In the genomic region with DNA sequence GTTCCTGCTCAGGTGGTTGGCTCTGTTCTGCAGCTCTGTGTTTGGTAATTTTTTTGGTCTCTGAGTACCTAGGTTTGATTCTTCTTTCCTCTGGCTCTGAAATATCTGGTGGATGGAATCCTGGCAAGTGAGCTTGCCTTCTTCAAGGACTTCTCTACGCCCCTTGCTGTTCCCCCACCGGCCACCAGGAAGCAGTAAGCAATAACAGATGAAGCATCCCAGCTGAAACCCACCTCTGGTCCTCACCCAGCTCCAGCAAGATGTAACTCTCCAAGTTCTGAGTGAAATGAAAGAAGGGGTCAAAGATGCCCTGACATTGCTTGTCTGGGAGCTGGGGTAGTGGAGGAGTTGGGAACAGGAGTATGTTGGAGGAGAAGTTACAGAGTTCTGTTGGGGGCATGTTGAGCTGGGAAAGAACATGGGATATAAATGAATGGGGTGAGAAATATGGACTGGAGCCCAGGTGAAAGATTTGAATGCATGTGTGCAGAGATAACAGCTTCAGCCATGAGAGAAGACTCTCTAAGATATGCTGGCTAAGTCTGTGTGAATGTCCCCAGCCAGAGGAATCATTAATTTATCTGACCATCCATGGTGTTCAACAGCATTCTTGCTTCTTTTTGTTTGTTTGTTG, we compare ENCODE assay signal across 9 cellular contexts. TPM values are rescaled to one million over a fixed set of nuclear protein-coding genes. Genes with fewer than 3 reads are reported as not detected.
DNase-seq lines count a peak whose midpoint lies in the region; ATAC-seq, FAIRE-seq and TF ChIP-seq lines count a peak whose summit lies in the region.
"Had no signal": no experiment of that assay in that cellular context is flagged by ENCODE, and none has a peak within 500 bp of the region (broad histone marks: within the 10 kb centered on the region; RNA-seq: fewer than 3 reads in every experiment).

No MANE protein-coding gene starts in this region.

- no peak overlapping the region for H2AFZ ChIP-seq in PC-9
- H2AFZ ChIP-seq in K562 (ENCODE audit: low read depth, low read length) = no peak overlapping the region
- no peak overlapping the region for H2AFZ ChIP-seq in mesenchymal stem cell (ENCODE audit: low read depth, low read length)

- no peak overlapping the region for H3K23ac ChIP-seq in mesenchymal stem cell (ENCODE audit: low read length in 2 of 2)

- no peak overlapping the region for H3K4me3 ChIP-seq in AG04450 (ENCODE audit: low read depth, low read length)
- no peak overlapping the region for H3K4me3 ChIP-seq in PC-9
- no peak overlapping the region for H3K4me3 ChIP-seq in K562
- no peak overlapping the region for H3K4me3 ChIP-seq in mesenchymal stem cell (ENCODE audit: insufficient read depth in 1 of 2, low read depth in 1 of 2, low read length in 2 of 2)
- no peak overlapping the region for H3K4me3 ChIP-seq in effector memory CD4-positive, alpha-beta T cell (ENCODE audit: insufficient read depth, low read depth, low read length, poor library complexity, severe bottlenecking)

- no peaks in the 10 kb centered on the region for H3K79me1 ChIP-seq in mesenchymal stem cell (replicated peaks; ENCODE audit: low read length, poor library complexity, severe bottlenecking)

- FAIRE-seq in K562 (lab: Jason Lieb, UNC) = peak; percentile 67

- POLR2A ChIA-PET in AG04450 (lab: Yijun Ruan, JAX) = no interaction called here
- POLR2A ChIA-PET in PC-9 (lab: Charles Lee; ENCODE audit: unreplicated experiment) = no interaction called here
- POLR2A ChIA-PET in K562 (lab: Yijun Ruan, JAX) = interaction anchor here (0.6 to 3.1 kb wide), 8 partner anchors 12 to 1012 kb away, joined by 3 to 18 read pairs (median 3); a partner anchor contains a TSS

- H3K4me1 ChIP-seq in PC-9 (replicated peaks; ENCODE audit: insufficient read depth) (no peaks in the 10 kb centered on the region), K562 (replicated peaks in 1 of 2; ENCODE audit: control insufficient read depth in 2 of 2, insufficient read depth in 2 of 2, low read length in 2 of 2) (no peaks in the 10 kb centered on the region), mesenchymal stem cell (ENCODE audit: control insufficient read depth, insufficient read depth, low read depth, low read length) (no peaks in the 10 kb centered on the region)
- H3K4me1 ChIP-seq in effector memory CD4-positive, alpha-beta T cell (ENCODE audit: control insufficient read depth, insufficient read depth, low read length, poor library complexity, severe bottlenecking) = no peaks in the 10 kb centered on the region

- no peak overlapping the region for H4K8ac ChIP-seq in mesenchymal stem cell (ENCODE audit: low read length)

- H3F3A ChIP-seq in PC-9 (ENCODE audit: insufficient read depth, low read depth) = no peaks in the 10 kb centered on the region

- no peak overlapping the region for H3K14ac ChIP-seq in mesenchymal stem cell (ENCODE audit: low read length in 2 of 2)

- no TSS peak for BruUV-seq in PC-9 (replicated peaks; lab: Mats Ljungman, UMichigan)
- no TSS peak for BruUV-seq in K562 (replicated peaks; lab: Mats Ljungman, UMichigan)

- no peak overlapping the region for H3K4me2 ChIP-seq in PC-9
- H3K4me2 ChIP-seq in K562 (ENCODE audit: insufficient read depth, low read length) = no peak overlapping the region
- no peak overlapping the region for H3K4me2 ChIP-seq in mesenchymal stem cell (ENCODE audit: low read length, poor library complexity, severe bottlenecking)

- no peak overlapping the region for H2AK5ac ChIP-seq in mesenchymal stem cell (ENCODE audit: low read length, severe bottlenecking)

- H2BK12ac ChIP-seq in mesenchymal stem cell (ENCODE audit: low read length in 2 of 2) = no peak overlapping the region

- peak; percentile 85 to 93 for TF ChIP-seq RAD21 in K562 (CRISPR knock-in tag; conservative IDR thresholded peaks at IDR 0.05 in 1 of 2, IDR thresholded peaks at IDR 0.05 in 1 of 2)

- H2BK120ac ChIP-seq in mesenchymal stem cell (ENCODE audit: low read depth, low read length) = no peak overlapping the region

- in situ Hi-C loops in GM13976 (cut with MboI; ENCODE audit: low sequenced_read_pairs, unreplicated experiment) (loop anchor here (10.0 kb wide), 1 partner anchor 308 kb away; no protein-coding TSS in a partner anchor), K562 (cut with MboI) (loop anchor here (5.0 to 10.0 kb wide), 2 partner anchors 168 to 310 kb away; no protein-coding TSS in a partner anchor)

- intact Hi-C loops in PC-9 (cut with micrococcal nuclease; ENCODE audit: unreplicated experiment) = no loop called here
- intact Hi-C loops in K562 (cut with micrococcal nuclease) = loop anchor here (1.0 to 5.0 kb wide), 4 partner anchors 105 to 313 kb away; no protein-coding TSS in a partner anchor

- H4K20me1 ChIP-seq in PC-9 (ENCODE audit: insufficient read depth) (no peaks in the 10 kb centered on the region), K562 (replicated peaks; ENCODE audit: control insufficient read depth, insufficient read depth, low read length) (no peaks in the 10 kb centered on the region)

- TF ChIP-seq POLR2A in K562 (conservative IDR thresholded peaks at IDR 0.05) = no peak

- H4K91ac ChIP-seq in mesenchymal stem cell (ENCODE audit: low read length) = no peak overlapping the region

- H3K9me3 ChIP-seq in AG04450 (ENCODE audit: control insufficient read depth, insufficient read depth, low read length) (no peaks in the 10 kb centered on the region), PC-9 (ENCODE audit: insufficient read depth, low read depth) (no peaks in the 10 kb centered on the region), K562 (replicated peaks; ENCODE audit: control insufficient read depth, insufficient read depth, low read depth, low read length) (no peaks in the 10 kb centered on the region), mesenchymal stem cell (ENCODE audit: control insufficient read depth, low read length) (no peaks in the 10 kb centered on the region)
- H3K9me3 ChIP-seq in effector memory CD4-positive, alpha-beta T cell (ENCODE audit: control insufficient read depth, low read length) = no peaks in the 10 kb centered on the region

- no peak overlapping the region for H3K9ac ChIP-seq in K562 (ENCODE audit: insufficient read depth in 1 of 2, low read depth in 2 of 2, low read length in 2 of 2)
- H3K9ac ChIP-seq in mesenchymal stem cell (ENCODE audit: low read length) = no peak overlapping the region

- DNase-seq in AG04450 (ENCODE audit: low read depth, low spot score) (no peak), GM13976 (ENCODE audit: low spot score) (no peak), PC-9 (no peak), K562 (ENCODE audit: extremely low read depth in 1 of 4, low spot score in 3 of 4) (peak; percentile 52 to 70 (median 58)), mesenchymal stem cell (peak; percentile 11)
- no peak for DNase-seq in effector CD4-positive, alpha-beta T cell
- no peak for DNase-seq in effector memory CD4-positive, alpha-beta T cell

- H3K27ac ChIP-seq in AG04450 (ENCODE audit: low read depth, low read length) = no peak overlapping the region
- H3K27ac ChIP-seq in PC-9 = no peak overlapping the region
- H3K27ac ChIP-seq in K562 (ENCODE audit: extremely low read depth, low read depth, low read length) = no peak overlapping the region
- H3K27ac ChIP-seq in mesenchymal stem cell (ENCODE audit: low read length, poor library complexity, severe bottlenecking) = no peak overlapping the region
- H3K27ac ChIP-seq in effector memory CD4-positive, alpha-beta T cell (ENCODE audit: insufficient read depth, low read length, poor library complexity, severe bottlenecking) = no peak overlapping the region

- TF ChIP-seq CTCF in AG04450 (IDR thresholded peaks at IDR 0.05; ENCODE audit: low read depth, low read length) (peak; percentile 63), GM13976 (IDR thresholded peaks at IDR 0.05; ENCODE audit: borderline replicate concordance, control extremely low read depth, extremely low read depth, insufficient read depth, missing control alignments) (peak; percentile 42), PC-9 (conservative IDR thresholded peaks at IDR 0.05) (peak; percentile 59), K562 (IDR thresholded peaks at IDR 0.05 in 2 of 3, conservative IDR thresholded peaks at IDR 0.05 in 1 of 3; ENCODE audit: insufficient read depth in 2 of 3, low read depth in 1 of 3, low read length in 3 of 3) (peak; percentile 82 to 91 (median 88))

- WGBS in K562 (ENCODE audit: insufficient coverage, low coverage, missing lambda C conversion rate) = 0% methylated on average over 2 of the region's 2 CpGs
- WGBS in mesenchymal stem cell = no CpG with 5 or more reads among the region's 2 CpGs

- no peaks in the 10 kb centered on the region for H3K36me3 ChIP-seq in PC-9 (ENCODE audit: low read depth)
- no peaks in the 10 kb centered on the region for H3K36me3 ChIP-seq in K562 (ENCODE audit: control insufficient read depth, insufficient read depth, low read length)
- no peaks in the 10 kb centered on the region for H3K36me3 ChIP-seq in mesenchymal stem cell (ENCODE audit: control insufficient read depth in 1 of 2, insufficient read depth in 2 of 2, low read depth in 1 of 2, low read length in 2 of 2)
- no peaks in the 10 kb centered on the region for H3K36me3 ChIP-seq in effector memory CD4-positive, alpha-beta T cell (ENCODE audit: control insufficient read depth, insufficient read depth, low read length)

- H2BK5ac ChIP-seq in mesenchymal stem cell (ENCODE audit: low read depth, low read length, poor library complexity, severe bottlenecking) = no peak overlapping the region

- no peak overlapping the region for H2BK15ac ChIP-seq in mesenchymal stem cell (ENCODE audit: low read depth, poor library complexity, severe bottlenecking)

- ATAC-seq in K562 (peak; percentile 89), GM18861 (IDR thresholded peaks at IDR 0.05; ENCODE audit: unreplicated experiment) (no peak)

- H3K79me2 ChIP-seq in PC-9 (ENCODE audit: low read depth) (no peaks in the 10 kb centered on the region), K562 (ENCODE audit: control insufficient read depth, insufficient read depth, low read length) (no peaks in the 10 kb centered on the region)

- no peaks in the 10 kb centered on the region for H3K9me2 ChIP-seq in PC-9 (ENCODE audit: insufficient read depth)

- H3K18ac ChIP-seq in mesenchymal stem cell (ENCODE audit: low read depth in 1 of 2, low read length in 2 of 2) = no peak overlapping the region

- no peak for TF ChIP-seq EP300 in K562 (IDR thresholded peaks at IDR 0.05; ENCODE audit: low read length)

- no peak overlapping the region for H3K4ac ChIP-seq in mesenchymal stem cell (ENCODE audit: low read depth in 1 of 2, low read length in 2 of 2)

- CTCF ChIA-PET in AG04450 (lab: Charles Lee) (interaction anchor here (0.6 to 2.4 kb wide), 9 partner anchors 15 to 313 kb away, joined by 3 to 21 read pairs (median 4); no protein-coding TSS in a partner anchor), PC-9 (lab: Charles Lee) (interaction anchor here (0.6 kb wide), 1 partner anchor 283 kb away, joined by 11 read pairs; no protein-coding TSS in a partner anchor), K562 (lab: Yijun Ruan, JAX; ENCODE audit: low intra/inter-chr PET ratio) (interaction anchor here (1.7 to 2.7 kb wide), 2 partner anchors 105 to 313 kb away, joined by 7 to 11 read pairs; no protein-coding TSS in a partner anchor)

- H3K27me3 ChIP-seq in AG04450 (ENCODE audit: control insufficient read depth, insufficient read depth, low read length) (no peaks in the 10 kb centered on the region), PC-9 (ENCODE audit: insufficient read depth, low read depth) (peaks cover 70% of the 10 kb centered on the region), K562 (ENCODE audit: control insufficient read depth in 2 of 2, insufficient read depth in 2 of 2, low read length in 2 of 2) (peaks cover 32 to 34% of the 10 kb centered on the region in 2 experiments), mesenchymal stem cell (ENCODE audit: control insufficient read depth in 1 of 2, insufficient read depth in 1 of 2, low read length in 2 of 2) (peaks cover 14 to 67% of the 10 kb centered on the region in 2 experiments)
- H3K27me3 ChIP-seq in effector memory CD4-positive, alpha-beta T cell (replicated peaks; ENCODE audit: control insufficient read depth, insufficient read depth, low read length, poor library complexity, severe bottlenecking) = no peaks in the 10 kb centered on the region

- no peaks in the 10 kb centered on the region for H3K9me1 ChIP-seq in K562 (ENCODE audit: control insufficient read depth, insufficient read depth, low read length)

RNA-seq across cellular contexts. Expression of a gene that starts 51.3 kb away (rescaled TPM):
- polyA plus RNA-seq in AG04450 (2011; rRNA removed) (not detected in 2 replicates), K562 (2011; rRNA removed) (not detected in 2 replicates), K562 (2014; fragmentation: Illumina TruSeq; extraction: Trizol) (not detected in 2 replicates), K562 (2014; fragmentation: Nextera tagmentation; extraction: Ambion mirVana) (not detected), K562 (2014; rRNA removed) (not detected in 2 replicates)
- not detected in 2 replicates for polyA minus RNA-seq in AG04450 (2011; rRNA and poly(A)+ RNA removed)
- total RNA-seq in PC-9 (2021) (not detected in 2 replicates), K562 (2014; rRNA removed) (not detected in 2 replicates), K562 (2014; rRNA removed; fragmentation: Illumina TruSeq; extraction: Trizol) (not detected in 2 replicates), K562 (2015; rRNA removed; fragmentation: Illumina TruSeq; extraction: Trizol) (not detected in 2 replicates), K562 (2021) (not detected in 2 replicates)
- total RNA-seq in K562 (2011; cell fraction: chromatin; rRNA removed; ENCODE audit: low replicate concordance) = not detected in 2 replicates
- total RNA-seq in K562 (2011; cell fraction: nucleolus; rRNA removed) = not detected in 2 replicates
- total RNA-seq in K562 (2011; cell fraction: nucleoplasm; rRNA removed) = not detected in 2 replicates
- polyA plus RNA-seq in K562 (2011; cell fraction: cytosol; rRNA removed) = not detected in 2 replicates
- polyA plus RNA-seq in K562 (2011; cell fraction: nucleus; rRNA removed) = not detected in 2 replicates
- polyA plus RNA-seq in K562 (2012) = not detected in 2 replicates
- polyA minus RNA-seq in K562 (2011; rRNA and poly(A)+ RNA removed) = not detected in 2 replicates
- polyA minus RNA-seq in K562 (2011; cell fraction: cytosol; rRNA and poly(A)+ RNA removed) = not detected in 2 replicates
- not detected in 2 replicates for polyA minus RNA-seq in K562 (2011; cell fraction: nucleus; rRNA and poly(A)+ RNA removed)
- polyA plus RNA-seq in mesenchymal stem cell (2013, experiment 1 of 2) = not detected
- not detected for polyA plus RNA-seq in mesenchymal stem cell (2013, experiment 2 of 2)
- total RNA-seq: glomerular endothelial cell had no signal

Comparison
In these comparisons a context has a peak if more than half of its experiments do, and no peak if none do; other contexts are left out.
1. DNase-seq: peak in K562 (4 of 4) and mesenchymal stem cell (single experiment); none in AG04450 (single experiment), GM13976 (single experiment), PC-9 (0 of 2), effector CD4-positive, alpha-beta T cell (single experiment) and effector memory CD4-positive, alpha-beta T cell (0 of 3).
2. Peak in every context shown above with its lines, with median percentiles within 50 percentile points of each other: CTCF ChIP-seq.